In genomic region chr4:77465271-77465670, GRCh38 we compare ENCODE assay signal across 8 cellular contexts.
DNase-seq lines count a peak whose midpoint lies in the region; ATAC-seq and TF ChIP-seq lines count a peak whose summit lies in the region.

No MANE protein-coding gene starts in this region.

- H3K27me3 Mint-ChIP-seq in CD4-positive, alpha-beta memory T cell, result peaks cover 1 to 12% of the 10 kb centered on the region in 2 donors

- H3K9me3 ChIP-seq in A673 (ENCODE audit: low read depth, low read length, poor library complexity, severe bottlenecking), result no peaks in the 10 kb centered on the region
- no peaks in the 10 kb centered on the region for H3K9me3 ChIP-seq in left lung
- no peaks in the 10 kb centered on the region for H3K9me3 ChIP-seq in CD4-positive, alpha-beta memory T cell (ENCODE audit: control insufficient read depth in 1 of 2, low read length in 2 of 2)

- H3K36me3 Mint-ChIP-seq in CD4-positive, alpha-beta memory T cell, result no peaks in the 10 kb centered on the region

- no peaks in the 10 kb centered on the region for H3K4me1 ChIP-seq in A673 (ENCODE audit: insufficient read depth, low read length, poor library complexity, severe bottlenecking)
- no peaks in the 10 kb centered on the region for H3K4me1 ChIP-seq in left lung
- no peaks in the 10 kb centered on the region for H3K4me1 ChIP-seq in CD4-positive, alpha-beta memory T cell (ENCODE audit: insufficient read depth, low read length)

- no TSS peak for BruUV-seq in A673 (replicated peaks; lab: Mats Ljungman, UMichigan)

- no peaks in the 10 kb centered on the region for H3K27me3 ChIP-seq in A673 (replicated peaks; ENCODE audit: insufficient read depth, low read depth, low read length, poor library complexity)
- H3K27me3 ChIP-seq in left lung, result no peaks in the 10 kb centered on the region
- no peaks in the 10 kb centered on the region for H3K27me3 ChIP-seq in CD4-positive, alpha-beta memory T cell (ENCODE audit: insufficient read depth, low read length)

- POLR2A ChIA-PET in A673 (lab: Charles Lee; ENCODE audit: low non-redundant PET), result no interaction called here
- POLR2A ChIA-PET in CD4-positive, alpha-beta memory T cell (lab: Charles Lee; ENCODE audit: partially characterized antibody), result no interaction called here

- H3K27ac Mint-ChIP-seq in CD4-positive, alpha-beta memory T cell, result no peak overlapping the region

- intact Hi-C loops in A673 (cut with micrococcal nuclease; ENCODE audit: unreplicated experiment) (no loop called here), left lung (cut with DNase I) (no loop called here)
- intact Hi-C loops in CD4-positive, alpha-beta memory T cell (cut with micrococcal nuclease), result no loop called here

- H3K4me3 ChIP-seq in A673 (ENCODE audit: low read depth, low read length, poor library complexity, severe bottlenecking) (no peak overlapping the region), left lung (no peak overlapping the region)
- H3K4me3 ChIP-seq in CD4-positive, alpha-beta memory T cell (ENCODE audit: low read length in 2 of 2), result no peak overlapping the region

- H3K27ac ChIP-seq in A673 (ENCODE audit: low read depth, low read length, poor library complexity, severe bottlenecking) (no peak overlapping the region), left lung (no peak overlapping the region)
- H3K27ac ChIP-seq in CD4-positive, alpha-beta memory T cell (ENCODE audit: low read depth, low read length), result no peak overlapping the region

- CTCF ChIA-PET in A673 (lab: Charles Lee), result no interaction called here
- CTCF ChIA-PET in CD4-positive, alpha-beta memory T cell (lab: Charles Lee; ENCODE audit: partially characterized antibody), result interaction anchor here (0.7 to 1.0 kb wide), 3 partner anchors 135 to 136 kb away, joined by 3 to 4 read pairs (median 4); no protein-coding TSS in a partner anchor

- no peak overlapping the region for H3K4me3 Mint-ChIP-seq in CD4-positive, alpha-beta memory T cell

- peak; percentile 86 for ATAC-seq in left lung

- no peaks in the 10 kb centered on the region for H3K4me1 Mint-ChIP-seq in CD4-positive, alpha-beta memory T cell

- peak; percentile 0 for DNase-seq in A673 (ENCODE audit: low spot score)
- DNase-seq in UCSD-AML1 (lab: John Stamatoyannopoulos, UW; ENCODE audit: unreplicated experiment), result peak; percentile 16
- no peak for DNase-seq in left lung
- DNase-seq in AG08396 (ENCODE audit: low spot score), result no peak
- DNase-seq in NCI-H2081 (lab: John Stamatoyannopoulos, UW), result no peak
- DNase-seq in effector CD8-positive, alpha-beta T cell (lab: John Stamatoyannopoulos, UW), result no peak
- no peak for DNase-seq in CD4-positive, alpha-beta memory T cell

- TF ChIP-seq CTCF in A673 (conservative IDR thresholded peaks at IDR 0.05; ENCODE audit: low read depth, low read length) (no peak), GM12873 (IDR thresholded peaks at IDR 0.05; ENCODE audit: insufficient read depth, low read depth, low read length, missing control alignments) (peak; percentile 56), left lung (IDR thresholded peaks at IDR 0.05) (peak; percentile 44 to 46)

- H3K9me3 Mint-ChIP-seq in CD4-positive, alpha-beta memory T cell, result peaks cover 0 to 26% (median 5%) of the 10 kb centered on the region in 8 donors

- H3K36me3 ChIP-seq in A673 (ENCODE audit: insufficient read depth, low read length, poor library complexity, severe bottlenecking) (no peaks in the 10 kb centered on the region), left lung (no peaks in the 10 kb centered on the region)
- no peaks in the 10 kb centered on the region for H3K36me3 ChIP-seq in CD4-positive, alpha-beta memory T cell (ENCODE audit: insufficient read depth, low read length)

Comparison
In these comparisons a context has a peak if more than half of its experiments do, and no peak if none do; other contexts are left out.
1. DNase-seq: peak in A673 (single experiment) and UCSD-AML1 (single experiment); none in left lung (0 of 2), AG08396 (single experiment), NCI-H2081 (0 of 2), effector CD8-positive, alpha-beta T cell (single experiment) and CD4-positive, alpha-beta memory T cell (0 of 5).